1 cellular context compared by ENCODE assay signal in the genomic region with DNA sequence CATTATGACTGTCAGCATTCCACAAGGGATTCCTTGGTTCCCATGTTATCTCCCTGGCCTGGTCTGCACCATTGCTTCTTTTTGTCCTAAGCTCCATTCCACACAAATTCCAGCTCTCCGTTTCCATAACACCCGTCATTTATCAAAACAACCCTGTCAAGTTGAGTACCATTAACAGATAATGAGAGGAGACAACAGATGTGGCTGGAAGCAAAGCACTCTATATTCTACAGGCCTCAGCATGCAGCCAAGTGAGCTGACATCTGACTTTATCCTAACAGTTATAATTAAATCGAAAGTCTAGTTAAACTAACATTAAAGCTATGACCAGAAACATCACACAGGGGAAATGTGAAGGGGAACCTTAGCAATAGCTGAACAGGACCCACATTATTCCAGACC.
TF ChIP-seq lines count a peak whose summit lies in the region.

No MANE protein-coding gene starts in this region.

TF ChIP-seq in GM23338, 12 proteins besides CTCF, POLR2A, EP300 and RAD21 (continued from another document):
- TF ChIP-seq, protein P1, sequence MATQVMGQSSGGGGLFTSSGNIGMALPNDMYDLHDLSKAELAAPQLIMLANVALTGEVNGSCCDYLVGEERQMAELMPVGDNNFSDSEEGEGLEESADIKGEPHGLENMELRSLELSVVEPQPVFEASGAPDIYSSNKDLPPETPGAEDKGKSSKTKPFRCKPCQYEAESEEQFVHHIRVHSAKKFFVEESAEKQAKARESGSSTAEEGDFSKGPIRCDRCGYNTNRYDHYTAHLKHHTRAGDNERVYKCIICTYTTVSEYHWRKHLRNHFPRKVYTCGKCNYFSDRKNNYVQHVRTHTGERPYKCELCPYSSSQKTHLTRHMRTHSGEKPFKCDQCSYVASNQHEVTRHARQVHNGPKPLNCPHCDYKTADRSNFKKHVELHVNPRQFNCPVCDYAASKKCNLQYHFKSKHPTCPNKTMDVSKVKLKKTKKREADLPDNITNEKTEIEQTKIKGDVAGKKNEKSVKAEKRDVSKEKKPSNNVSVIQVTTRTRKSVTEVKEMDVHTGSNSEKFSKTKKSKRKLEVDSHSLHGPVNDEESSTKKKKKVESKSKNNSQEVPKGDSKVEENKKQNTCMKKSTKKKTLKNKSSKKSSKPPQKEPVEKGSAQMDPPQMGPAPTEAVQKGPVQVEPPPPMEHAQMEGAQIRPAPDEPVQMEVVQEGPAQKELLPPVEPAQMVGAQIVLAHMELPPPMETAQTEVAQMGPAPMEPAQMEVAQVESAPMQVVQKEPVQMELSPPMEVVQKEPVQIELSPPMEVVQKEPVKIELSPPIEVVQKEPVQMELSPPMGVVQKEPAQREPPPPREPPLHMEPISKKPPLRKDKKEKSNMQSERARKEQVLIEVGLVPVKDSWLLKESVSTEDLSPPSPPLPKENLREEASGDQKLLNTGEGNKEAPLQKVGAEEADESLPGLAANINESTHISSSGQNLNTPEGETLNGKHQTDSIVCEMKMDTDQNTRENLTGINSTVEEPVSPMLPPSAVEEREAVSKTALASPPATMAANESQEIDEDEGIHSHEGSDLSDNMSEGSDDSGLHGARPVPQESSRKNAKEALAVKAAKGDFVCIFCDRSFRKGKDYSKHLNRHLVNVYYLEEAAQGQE (IDR thresholded peaks at IDR 0.05; ENCODE audit: unreplicated experiment): no peak
- no peak for TF ChIP-seq ZNF331 (CRISPR knock-in tag; IDR thresholded peaks at IDR 0.05; ENCODE audit: low read depth)
- no peak for TF ChIP-seq EZH2 (IDR thresholded peaks at IDR 0.05; ENCODE audit: low read depth, unreplicated experiment)
